Comparison of ENCODE assay signal across 33 cellular contexts in genomic region chr15:92407343-92407742, GRCh38. TPM values are rescaled to one million over a fixed set of nuclear protein-coding genes. Genes with fewer than 3 reads are reported as not detected.
"Had no signal": no experiment of that assay in that cellular context is flagged by ENCODE, and none has a peak within 500 bp of the region (broad histone marks: within the 10 kb centered on the region; RNA-seq: fewer than 3 reads in every experiment).

No MANE protein-coding gene starts in this region.

- H3K27ac ChIP-seq: neutrophil, pancreas, prostate gland, right lobe of liver, skin epidermis, spleen, suprapubic skin, testis, tibial artery, transverse colon, upper lobe of left lung, vagina had no signal

- H3K4me1 ChIP-seq: pancreas, prostate gland, right lobe of liver, spleen, suprapubic skin, testis, tibial artery, transverse colon, upper lobe of left lung, vagina had no signal

- H3K4me2 ChIP-seq: smooth muscle cell had no signal

- H3K4me3 Mint-ChIP-seq: naive thymus-derived CD8-positive, alpha-beta T cell; natural killer cell treated with Interleukin-12 subunit alpha and Interleukin-12 subunit beta and Interleukin-15 and Interleukin-18, amount 100 ng/mL, for 72 hours; nephron progenitor cell; neural crest cell; stimulated activated memory B cell treated with anti-CD40 and anti-IgM and Interleukin-4, amounts not matched to agents 10 μg/mL and 1 μg/mL and 100 μg/mL, for 72 hours; stimulated activated naive CD8-positive, alpha-beta T cell treated with anti-CD3 and anti-CD28 coated beads, Interleukin-15, amount 100 ng/mL, for 72 hours had no signal

- H3K4me3 ChIP-seq: pancreas, prostate gland, right lobe of liver, skin epidermis, smooth muscle cell, spleen, suprapubic skin, testis, tibial artery, transverse colon, upper lobe of left lung, vagina had no signal

- H3K27me3 ChIP-seq: pancreas, right lobe of liver, testis, transverse colon, upper lobe of left lung, vagina had no signal

- DNase-seq: naive thymus-derived CD8-positive, alpha-beta T cell; nephron progenitor cell; pancreas; retina; right lobe of liver; spleen; stimulated activated CD4-positive, alpha-beta T cell treated with anti-CD3 and anti-CD28 coated beads, Interleukin-12 subunit alpha, Interleukin-12 subunit beta, amount 100 ng/mL, for 4 hours; stimulated activated CD4-positive, alpha-beta T cell treated with anti-CD3 and anti-CD28 coated beads, Interleukin-1b, Interleukin-23, amount 100 ng/mL, for 48 hours; stimulated activated CD4-positive, alpha-beta T cell treated with anti-CD3 and anti-CD28 coated beads, Interleukin-4, amount 100 ng/mL, for 1 hour; stimulated activated CD4-positive, alpha-beta T cell treated with anti-CD3 and anti-CD28 coated beads, Interleukin-4, amount 100 ng/mL, for 4 hours; stimulated activated CD8-positive, alpha-beta memory T cell treated with anti-CD3 and anti-CD28 coated beads, Interleukin-4, amount 100 ng/mL, for 48 hours; stimulated activated naive CD4-positive, alpha-beta T cell; stimulated activated naive CD8-positive, alpha-beta T cell treated with anti-CD3 and anti-CD28 coated beads, Interleukin-15, amount 100 ng/mL, for 72 hours; stimulated activated naive CD8-positive, alpha-beta T cell treated with anti-CD3 and anti-CD28 coated beads, Interleukin-15, Interleukin-2, amounts not matched to agents 100 U/mL and 50 U/mL, for 24 hours; substantia nigra; testis; tibial artery; transverse colon; upper lobe of left lung had no signal

- H3K27ac Mint-ChIP-seq: naive thymus-derived CD8-positive, alpha-beta T cell; natural killer cell treated with Interleukin-12 subunit alpha and Interleukin-12 subunit beta and Interleukin-15 and Interleukin-18, amount 100 ng/mL, for 72 hours; nephron progenitor cell; stimulated activated memory B cell treated with anti-CD40 and anti-IgM and Interleukin-4, amounts not matched to agents 10 μg/mL and 1 μg/mL and 100 μg/mL, for 72 hours had no signal

- FAIRE-seq: pancreas, urothelium cell line had no signal

- H3K36me3 ChIP-seq: neutrophil, pancreas, prostate gland, right lobe of liver, spleen, suprapubic skin, tibial artery, transverse colon, upper lobe of left lung, vagina had no signal

- H3K9me3 ChIP-seq: neutrophil, pancreas, prostate gland, right lobe of liver, spleen, suprapubic skin, testis, tibial artery, transverse colon, upper lobe of left lung, vagina had no signal

- H3K4me1 Mint-ChIP-seq: stimulated activated memory B cell treated with anti-CD40 and anti-IgM and Interleukin-4, amounts not matched to agents 10 μg/mL and 1 μg/mL and 100 μg/mL, for 72 hours; stimulated activated naive CD8-positive, alpha-beta T cell treated with anti-CD3 and anti-CD28 coated beads, Interleukin-15, amount 100 ng/mL, for 72 hours had no signal

- ATAC-seq: naive thymus-derived CD8-positive, alpha-beta T cell; natural killer cell treated with Interleukin-12 subunit alpha and Interleukin-12 subunit beta and Interleukin-15 and Interleukin-18, amount 100 ng/mL, for 72 hours; pancreas; right lobe of liver; stimulated activated memory B cell treated with anti-CD40 and anti-IgM and Interleukin-4, amounts not matched to agents 10 μg/mL and 1 μg/mL and 100 μg/mL, for 72 hours; stimulated activated naive CD8-positive, alpha-beta T cell treated with anti-CD3 and anti-CD28 coated beads, Interleukin-15, amount 100 ng/mL, for 72 hours; stimulated activated naive CD8-positive, alpha-beta T cell treated with anti-CD3 and anti-CD28 coated beads, Interleukin-15, Interleukin-2, amounts not matched to agents 100 U/mL and 50 U/mL, for 24 hours had no signal

- H3K36me3 Mint-ChIP-seq: naive thymus-derived CD8-positive, alpha-beta T cell; natural killer cell treated with Interleukin-12 subunit alpha and Interleukin-12 subunit beta and Interleukin-15 and Interleukin-18, amount 100 ng/mL, for 72 hours; stimulated activated memory B cell treated with anti-CD40 and anti-IgM and Interleukin-4, amounts not matched to agents 10 μg/mL and 1 μg/mL and 100 μg/mL, for 72 hours had no signal

- H3K9me3 Mint-ChIP-seq: naive thymus-derived CD8-positive, alpha-beta T cell; natural killer cell treated with Interleukin-12 subunit alpha and Interleukin-12 subunit beta and Interleukin-15 and Interleukin-18, amount 100 ng/mL, for 72 hours; nephron progenitor cell; neural crest cell; stimulated activated memory B cell treated with anti-CD40 and anti-IgM and Interleukin-4, amounts not matched to agents 10 μg/mL and 1 μg/mL and 100 μg/mL, for 72 hours; stimulated activated naive CD8-positive, alpha-beta T cell treated with anti-CD3 and anti-CD28 coated beads, Interleukin-15, amount 100 ng/mL, for 72 hours had no signal

RNA-seq across cellular contexts. Expression of gene ST8SIA2, which starts 13.7 kb away (rescaled TPM):
- total RNA-seq: naive thymus-derived CD8-positive, alpha-beta T cell; natural killer cell treated with Interleukin-12 subunit alpha and Interleukin-12 subunit beta and Interleukin-15 and Interleukin-18, amount 100 ng/mL, for 72 hours; omental fat pad; posterior vena cava; pulmonary artery endothelial cell; right lobe of liver; spleen; suprapubic skin; ureter; vagina had no signal
- polyA plus RNA-seq: naive thymus-derived CD8-positive, alpha-beta T cell; spleen had no signal
